Comparison of ENCODE assay signal across 29 cellular contexts in genomic region chr19:50792852-50793250, GRCh38. TPM values are rescaled to one million over a fixed set of nuclear protein-coding genes. Genes with fewer than 3 reads are reported as not detected.
A peak's percentile ranks its signal among the peaks of the same experiment; 100 is the strongest.
DNase-seq lines count a peak whose midpoint lies in the region; ATAC-seq and TF ChIP-seq lines count a peak whose summit lies in the region.
"Had no signal": no experiment of that assay in that cellular context is flagged by ENCODE, and none has a peak within 500 bp of the region (broad histone marks: within the 10 kb centered on the region; RNA-seq: fewer than 3 reads in every experiment).

No MANE protein-coding gene starts in this region.

- in situ Hi-C loops in GM13976 (cut with MboI; ENCODE audit: low sequenced_read_pairs, unreplicated experiment), result loop anchor here (10.0 to 25.0 kb wide), 3 partner anchors 122 to 431 kb away; partner anchors contain the start of genes KLK4 and NAPSA

- H3K27ac Mint-ChIP-seq in WTC11, result no peak overlapping the region
- H3K27ac Mint-ChIP-seq: B cell; CD14-positive monocyte; CD8-positive, alpha-beta memory T cell; H9; T-helper 1 cell treated with Interleukin-12 subunit alpha and Interleukin-12 subunit beta and Interleukin-4 antibody, amounts not matched to agents 30 μg/mL and 1 μg/mL, for 36 hours had no signal

- POLR2A ChIA-PET in WTC11 (lab: Charles Lee), result interaction anchor here (0.9 to 1.6 kb wide), 2 partner anchors 12 to 76 kb away, joined by 3 read pairs; no protein-coding TSS in a partner anchor

- peaks cover 26% of the 10 kb centered on the region for H3K27me3 Mint-ChIP-seq in WTC11 (ENCODE audit: low read depth)

- peaks cover 12% of the 10 kb centered on the region for H3K4me1 Mint-ChIP-seq in WTC11

- TF ChIP-seq POLR2A in GM19193 (IDR thresholded peaks at IDR 0.05; ENCODE audit: extremely low read depth, insufficient read depth, insufficient read length), result peak; percentile 10

- H3K4me3 Mint-ChIP-seq in WTC11, result no peak overlapping the region
- H3K4me3 Mint-ChIP-seq: B cell; CD14-positive monocyte; CD8-positive, alpha-beta memory T cell; H9; T-helper 1 cell treated with Interleukin-12 subunit alpha and Interleukin-12 subunit beta and Interleukin-4 antibody, amounts not matched to agents 30 μg/mL and 1 μg/mL, for 36 hours had no signal

- no peak for ATAC-seq in WTC11
- ATAC-seq in sciatic nerve, result no peak
- ATAC-seq: K562 had no signal

- H3K9me3 Mint-ChIP-seq in WTC11, result no peaks in the 10 kb centered on the region
- H3K9me3 Mint-ChIP-seq: CD14-positive monocyte; CD8-positive, alpha-beta memory T cell; H9; T-helper 1 cell treated with Interleukin-12 subunit alpha and Interleukin-12 subunit beta and Interleukin-4 antibody, amounts not matched to agents 30 μg/mL and 1 μg/mL, for 36 hours had no signal

- intact Hi-C loops in sciatic nerve (cut with DNase I), result no loop called here

- peaks cover 9% of the 10 kb centered on the region for H3K36me3 Mint-ChIP-seq in WTC11

- DNase-seq in stimulated activated CD4-positive, alpha-beta T cell treated with anti-CD3 and anti-CD28 coated beads, Interleukin-15, amount 100 ng/mL, for 24 hours, result peak; percentile 14
- DNase-seq in stimulated activated CD4-positive, alpha-beta T cell treated with anti-CD3 and anti-CD28 coated beads, Interleukin-2, amount 100 ng/mL, for 24 hours, result no peak
- no peak for DNase-seq in WTC11 (ENCODE audit: low spot score)
- DNase-seq in GM13976 (ENCODE audit: low spot score), result no peak
- DNase-seq in GM03348 (ENCODE audit: low spot score), result no peak
- no peak for DNase-seq in sciatic nerve (ENCODE audit: low spot score)
- DNase-seq: Calu3; CD8-positive, alpha-beta memory T cell; GDM1; GM23248; H9; MV-4-11; NCI-H1105; NCI-H1436 treated with DMSO at 0.1 percent for 48 hours; NCI-H187 treated with DMSO at 0.1 percent for 48 hours; NCI-H524 treated with DMSO at 0.1 percent for 48 hours; NCI-H774; RPMI8226; SHP77; SW 1271 had no signal

- TF ChIP-seq CTCF in WTC11 (IDR thresholded peaks at IDR 0.05) (no peak), GM13976 (IDR thresholded peaks at IDR 0.05; ENCODE audit: borderline replicate concordance, control extremely low read depth, extremely low read depth, insufficient read depth, missing control alignments) (no peak)

- CTCF ChIA-PET in WTC11 (lab: Charles Lee), result interaction anchor here (0.7 to 5.1 kb wide), 9 partner anchors 68 to 303 kb away, joined by 3 to 38 read pairs (median 4); no protein-coding TSS in a partner anchor

TF ChIP-seq in WTC11, 78 proteins besides CTCF, POLR2A, EP300 and RAD21:
- TF ChIP-seq ERG (CRISPR knock-in tag; IDR thresholded peaks at IDR 0.05) (peak; percentile 65; the same call in 1 of the 2 replicates), AR (CRISPR knock-in tag; IDR thresholded peaks at IDR 0.05) (0 out of 2 replicates have a peak, but pooled peaks have one; percentile 60), ZNF671 (CRISPR knock-in tag; IDR thresholded peaks at IDR 0.05) (peak; percentile 86), PRRX2 (CRISPR knock-in tag; IDR thresholded peaks at IDR 0.05) (0 out of 2 replicates have a peak, but pooled peaks have one; percentile 66), NFATC4 (CRISPR knock-in tag; IDR thresholded peaks at IDR 0.05) (peak; percentile 72; the same call in 1 of the 2 replicates), ELF4 (CRISPR knock-in tag; IDR thresholded peaks at IDR 0.05; ENCODE audit: low read depth) (no peak)

RNA-seq across cellular contexts. Expression of gene ACP4, which starts 2.6 kb away (rescaled TPM):
- not detected in 3 replicates for total RNA-seq in WTC11 (2021)
- total RNA-seq in sciatic nerve, result not detected
- total RNA-seq: B cell; Calu3; CD8-positive, alpha-beta memory T cell; Daoy; GM23248; H9; K562; LHCN-M2; MCF 10A; SK-MEL-5 had no signal

RNA-seq across cellular contexts. Expression of gene GPR32, which starts 22.6 kb away (rescaled TPM):
- total RNA-seq in WTC11 (2021) (not detected in 3 replicates), sciatic nerve (not detected)
- total RNA-seq: B cell; Calu3; CD8-positive, alpha-beta memory T cell; Daoy; GM23248; H9; K562; LHCN-M2; MCF 10A; SK-MEL-5 had no signal

RNA-seq across cellular contexts. Expression of gene KLK1, which starts 30.7 kb away (rescaled TPM):
- total RNA-seq in WTC11 (2021) (3.9 to 6.0 TPM (median 5.4 TPM) in 3 replicates), sciatic nerve (2.1 TPM)
- total RNA-seq: Calu3, Daoy, GM23248, LHCN-M2, SK-MEL-5 had no signal

RNA-seq across cellular contexts. Expression of gene KLK15, which starts 40.5 kb away (rescaled TPM):
- total RNA-seq in WTC11 (2021) (not detected in 3 replicates), sciatic nerve (not detected)
- total RNA-seq: B cell; Calu3; CD8-positive, alpha-beta memory T cell; Daoy; GM23248; H9; K562; LHCN-M2; MCF 10A; SK-MEL-5 had no signal
